In the genomic region with DNA sequence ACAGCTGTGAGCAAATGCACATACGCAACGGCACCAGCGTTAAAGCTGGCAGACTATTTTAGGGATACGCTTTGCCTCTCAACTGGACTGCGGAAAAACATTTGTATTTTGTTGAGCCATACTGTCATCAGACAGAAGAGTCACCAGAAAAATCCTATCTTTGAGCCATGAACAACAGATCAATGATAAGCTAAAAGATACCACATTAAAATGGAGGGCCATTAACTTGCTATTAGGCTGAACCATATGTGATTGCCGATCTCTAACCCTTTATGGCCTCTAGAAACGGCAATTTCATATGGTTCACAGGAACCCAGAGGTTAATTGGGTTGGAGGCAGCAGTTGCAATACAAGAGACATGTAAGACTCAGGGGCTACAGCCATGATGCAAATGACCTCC, we compare ENCODE assay signal across 24 cellular contexts.
DNase-seq lines count a peak whose midpoint lies in the region; ATAC-seq, FAIRE-seq and TF ChIP-seq lines count a peak whose summit lies in the region.
"Had no signal": no experiment of that assay in that cellular context is flagged by ENCODE, and none has a peak within 500 bp of the region (broad histone marks: within the 10 kb centered on the region; RNA-seq: fewer than 3 reads in every experiment).

No MANE protein-coding gene starts in this region.

- H2BK120ac ChIP-seq in H1 (replicated peaks; ENCODE audit: low read depth, low read length) = no peak overlapping the region

- no peaks in the 10 kb centered on the region for H3K23me2 ChIP-seq in H1 (ENCODE audit: low read depth, low read length)

- no peak overlapping the region for H4K8ac ChIP-seq in H1 (ENCODE audit: extremely low read depth, insufficient read depth, low read length)

- TF ChIP-seq CTCF in H1 (IDR thresholded peaks at IDR 0.05; ENCODE audit: control extremely low read depth in 1 of 3, insufficient read depth in 1 of 3, low read depth in 1 of 3, low read length in 3 of 3) = no peak

- H3K9ac ChIP-seq in H1 (replicated peaks in 1 of 4; ENCODE audit: extremely low read depth in 1 of 4, low read depth in 3 of 4, low read length in 3 of 4) = no peak overlapping the region

- CTCF ChIA-PET in H1 (lab: Charles Lee; ENCODE audit: partially characterized antibody) = interaction anchor here (1.3 to 2.0 kb wide), 2 partner anchors 12 to 267 kb away, joined by 3 to 7 read pairs; no protein-coding TSS in a partner anchor

- H3K79me2 ChIP-seq in H1 (ENCODE audit: control insufficient read depth in 1 of 2, insufficient read depth in 2 of 2, low read length in 2 of 2) = peaks cover 0 to 39% of the 10 kb centered on the region in 2 experiments; a peak in 2 of 4 replicates

- H3K27ac ChIP-seq in H1 (ENCODE audit: low read depth, low read length) = no peak overlapping the region
- H3K27ac ChIP-seq: gastroesophageal sphincter, psoas muscle had no signal

- H2AK5ac ChIP-seq in H1 (ENCODE audit: low read depth, low read length) = no peak overlapping the region; the same call in 1 of the 2 replicates

- no peaks in the 10 kb centered on the region for H3K27me3 ChIP-seq in H1 (replicated peaks in 1 of 4; ENCODE audit: control insufficient read depth in 3 of 4, extremely low read depth in 1 of 4, insufficient read depth in 3 of 4, low read length in 3 of 4)
- H3K27me3 ChIP-seq: gastroesophageal sphincter had no signal

- TF ChIP-seq EP300 in H1 (IDR thresholded peaks at IDR 0.05; ENCODE audit: borderline replicate concordance in 1 of 2, low read depth in 2 of 2, low read length in 2 of 2) = no peak

- no peak overlapping the region for H3K56ac ChIP-seq in H1 (replicated peaks; ENCODE audit: insufficient read length, low read depth, low read length)

- peaks cover 11 to 37% (median 29%) of the 10 kb centered on the region in 4 experiments for H3K4me1 ChIP-seq in H1 (replicated peaks in 1 of 4; ENCODE audit: control insufficient read depth in 3 of 4, insufficient read depth in 4 of 4, low read length in 3 of 4)
- H3K4me1 ChIP-seq: gastroesophageal sphincter, psoas muscle had no signal

- H2BK12ac ChIP-seq in H1 (ENCODE audit: low read depth, low read length) = no peak overlapping the region

- H4K91ac ChIP-seq in H1 (replicated peaks; ENCODE audit: insufficient read length, low read length) = no peak overlapping the region

- no peak overlapping the region for H2BK15ac ChIP-seq in H1 (ENCODE audit: low read length)

- no peak overlapping the region for H4K5ac ChIP-seq in H1 (ENCODE audit: insufficient read length, low read depth, low read length)

- no peaks in the 10 kb centered on the region for H4K20me1 ChIP-seq in H1 (replicated peaks in 1 of 2; ENCODE audit: control insufficient read depth in 1 of 2, insufficient read depth in 2 of 2, low read length in 2 of 2)

- H3K9me3 ChIP-seq in H1 (ENCODE audit: insufficient read depth in 2 of 2, low read depth in 1 of 2, low read length in 1 of 2) = no peaks in the 10 kb centered on the region
- H3K9me3 ChIP-seq: gastroesophageal sphincter, psoas muscle had no signal

- H3K23ac ChIP-seq in H1 (ENCODE audit: insufficient read length) = no peak overlapping the region

- no peak overlapping the region; the same call in 1 of the 2 replicates for H2BK20ac ChIP-seq in H1 (ENCODE audit: low read length)

- FAIRE-seq in HTR-8/SVneo (lab: Jason Lieb, UNC) (peak; percentile 40), H1 (lab: Jason Lieb, UNC) (no peak)
- FAIRE-seq: small intestine had no signal

- H3K4ac ChIP-seq in H1 (replicated peaks; ENCODE audit: insufficient read length, low read depth, low read length) = no peak overlapping the region

- TF ChIP-seq POLR2A in H1 (IDR thresholded peaks at IDR 0.05; ENCODE audit: control extremely low read depth in 1 of 2, low read depth in 2 of 2, low read length in 2 of 2) = no peak

- peaks cover 8% of the 10 kb centered on the region for H3K79me1 ChIP-seq in H1 (ENCODE audit: low read depth, low read length)

- 83% methylated on average over 7 of the region's 7 CpGs; no CpG with 5 or more reads in 1 of the 2 experiments for WGBS in H1 (ENCODE audit: extremely low coverage in 1 of 2, insufficient coverage in 1 of 2, insufficient read length in 1 of 2, insufficient replicate concordance in 2 of 2, low coverage in 1 of 2, low lambda C conversion rate in 2 of 2, missing lambda C conversion rate in 1 of 2), 2 experiments

- no peak overlapping the region for H2AFZ ChIP-seq in H1 (ENCODE audit: low read length)

- no peak for TF ChIP-seq RAD21 in H1 (IDR thresholded peaks at IDR 0.05 in 1 of 2, conservative IDR thresholded peaks at IDR 0.05 in 1 of 2; ENCODE audit: low read depth in 2 of 2, low read length in 2 of 2)

- no peak for DNase-seq in HTR-8/SVneo (ENCODE audit: insufficient read length, low spot score)
- peak; percentile 67 for DNase-seq in NCI-H146 treated with DMSO at 0.1 percent for 48 hours (lab: John Stamatoyannopoulos, UW; ENCODE audit: unreplicated experiment)
- DNase-seq in H1 (ENCODE audit: low read depth in 1 of 2, low spot score in 2 of 2) = no peak
- peak; percentile 48 for DNase-seq in retina
- no peak for DNase-seq in stimulated activated naive CD8-positive, alpha-beta T cell treated with anti-CD3 and anti-CD28 coated beads, Interleukin-15, Interleukin-2, amounts not matched to agents 100 U/mL and 50 U/mL, for 24 hours
- DNase-seq in NCI-H446 treated with DMSO at 0.1 percent for 48 hours (lab: John Stamatoyannopoulos, UW) = no peak
- DNase-seq: activated CD8-positive, alpha-beta T cell treated with anti-CD3 and anti-CD28 coated beads, Interleukin-2, amount 10 ng/mL, durations not matched to agents 7 days and 5 days; activated naive CD4-positive, alpha-beta T cell; activated T-cell treated with anti-CD3 and anti-CD28 coated beads, Interleukin-2, amount 50 U/mL, for 1 hour; AML-193; amniotic stem cell; central memory CD4-positive, alpha-beta T cell; HCEC 1CT; kidney glomerular epithelial cell; naive thymus-derived CD8-positive, alpha-beta T cell; NCI-H1105; NK-92 treated with Interleukin-12 subunit alpha and Interleukin-12 subunit beta, amount 100 ng/mL, for 24 hours; psoas muscle; stimulated activated CD4-positive, alpha-beta T cell treated with anti-CD3 and anti-CD28 coated beads, Interleukin-2, amount 100 ng/mL, for 48 hours; stimulated activated naive CD4-positive, alpha-beta T cell treated with Interleukin-2 at 50 U/mL for 16 hours; T-helper 9 cell had no signal

- H3K4me3 ChIP-seq in H1 (ENCODE audit: extremely low read depth in 1 of 4, insufficient read depth in 2 of 4, low read depth in 3 of 4, low read length in 4 of 4) = no peak overlapping the region
- H3K4me3 ChIP-seq: gastroesophageal sphincter, psoas muscle had no signal

- peak overlapping the region; percentile 10; the same call in 1 of the 2 replicates for H3K18ac ChIP-seq in H1 (ENCODE audit: extremely low read depth, low read length)

- H3K14ac ChIP-seq in H1 (ENCODE audit: insufficient read length) = no peak overlapping the region

- no peak for ATAC-seq in stimulated activated naive CD8-positive, alpha-beta T cell treated with anti-CD3 and anti-CD28 coated beads, Interleukin-15, Interleukin-2, amounts not matched to agents 100 U/mL and 50 U/mL, for 24 hours
- no peak for ATAC-seq in GM18907 (IDR thresholded peaks at IDR 0.05; ENCODE audit: unreplicated experiment)
- ATAC-seq: activated CD8-positive, alpha-beta T cell treated with anti-CD3 and anti-CD28 coated beads, Interleukin-2, amount 10 ng/mL, durations not matched to agents 7 days and 5 days; gastroesophageal sphincter; naive thymus-derived CD8-positive, alpha-beta T cell had no signal

- POLR2A ChIA-PET in H1 (lab: Charles Lee; ENCODE audit: partially characterized antibody) = no interaction called here

- H3K4me2 ChIP-seq in H1 (ENCODE audit: insufficient read depth in 1 of 2, low read depth in 2 of 2, low read length in 2 of 2) = peak overlapping the region; percentile 37 to 66

- H3K36me3 ChIP-seq in H1 (ENCODE audit: control insufficient read depth in 2 of 4, insufficient read depth in 4 of 4, low read length in 3 of 4) = no peaks in the 10 kb centered on the region
- H3K36me3 ChIP-seq: gastroesophageal sphincter had no signal

- H2BK5ac ChIP-seq in H1 (ENCODE audit: low read depth, low read length) = peak overlapping the region; percentile 57; the same call in 1 of the 2 replicates

TF ChIP-seq in H1, 55 proteins besides CTCF, POLR2A, EP300 and RAD21:
- no peak for TF ChIP-seq SIRT6 (IDR thresholded peaks at IDR 0.05; ENCODE audit: low read length)
- TF ChIP-seq NRF1 (IDR thresholded peaks at IDR 0.05; ENCODE audit: low read depth, low read length) = no peak
- no peak for TF ChIP-seq YY1 (IDR thresholded peaks at IDR 0.05; ENCODE audit: low read depth, low read length)
- TF ChIP-seq, protein P1, sequence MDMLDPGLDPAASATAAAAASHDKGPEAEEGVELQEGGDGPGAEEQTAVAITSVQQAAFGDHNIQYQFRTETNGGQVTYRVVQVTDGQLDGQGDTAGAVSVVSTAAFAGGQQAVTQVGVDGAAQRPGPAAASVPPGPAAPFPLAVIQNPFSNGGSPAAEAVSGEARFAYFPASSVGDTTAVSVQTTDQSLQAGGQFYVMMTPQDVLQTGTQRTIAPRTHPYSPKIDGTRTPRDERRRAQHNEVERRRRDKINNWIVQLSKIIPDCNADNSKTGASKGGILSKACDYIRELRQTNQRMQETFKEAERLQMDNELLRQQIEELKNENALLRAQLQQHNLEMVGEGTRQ (IDR thresholded peaks at IDR 0.05; ENCODE audit: low read length) = no peak
- TF ChIP-seq CHD1 (IDR thresholded peaks at IDR 0.05; ENCODE audit: low read depth, low read length) = no peak
- TF ChIP-seq EGR1 (IDR thresholded peaks at IDR 0.05; ENCODE audit: borderline replicate concordance, low read depth, low read length) = no peak
- no peak for TF ChIP-seq JUN (IDR thresholded peaks at IDR 0.05; ENCODE audit: low read depth, low read length)
- TF ChIP-seq POLR2AphosphoS5 (IDR thresholded peaks at IDR 0.05; ENCODE audit: low read depth, low read length) = no peak
- no peak for TF ChIP-seq BCL11A (IDR thresholded peaks at IDR 0.05; ENCODE audit: low read depth in 2 of 2, low read length in 2 of 2)
- TF ChIP-seq TCF12 (IDR thresholded peaks at IDR 0.05; ENCODE audit: low read depth, low read length) = no peak
- TF ChIP-seq TEAD4 (IDR thresholded peaks at IDR 0.05; ENCODE audit: low read depth, low read length) = no peak
- no peak for TF ChIP-seq TBP (IDR thresholded peaks at IDR 0.05; ENCODE audit: low read depth, low read length)
- TF ChIP-seq, protein P2, sequence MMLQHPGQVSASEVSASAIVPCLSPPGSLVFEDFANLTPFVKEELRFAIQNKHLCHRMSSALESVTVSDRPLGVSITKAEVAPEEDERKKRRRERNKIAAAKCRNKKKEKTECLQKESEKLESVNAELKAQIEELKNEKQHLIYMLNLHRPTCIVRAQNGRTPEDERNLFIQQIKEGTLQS (IDR thresholded peaks at IDR 0.05; ENCODE audit: insufficient read depth, low read depth, low read length) = no peak
- no peak for TF ChIP-seq SIX5 (IDR thresholded peaks at IDR 0.05; ENCODE audit: low read depth, low read length)

Comparison
In these comparisons a context has a peak if more than half of its experiments do, and no peak if none do; other contexts are left out.
1. DNase-seq: peak in NCI-H146 treated with DMSO at 0.1 percent for 48 hours (single experiment) and retina (single experiment); none in HTR-8/SVneo (single experiment), H1 (0 of 2), stimulated activated naive CD8-positive, alpha-beta T cell treated with anti-CD3 and anti-CD28 coated beads, Interleukin-15, Interleukin-2, amounts not matched to agents 100 U/mL and 50 U/mL, for 24 hours (single experiment) and NCI-H446 treated with DMSO at 0.1 percent for 48 hours (single experiment).